Comparison of ENCODE assay signal across 29 cellular contexts in genomic region chr17:57963149-57963511, GRCh38.
"Had no signal": no experiment of that assay in that cellular context is flagged by ENCODE, and none has a peak within 500 bp of the region (broad histone marks: within the 10 kb centered on the region; RNA-seq: fewer than 3 reads in every experiment).

No MANE protein-coding gene starts in this region.

- DNase-seq: activated CD4-positive, alpha-beta memory T cell treated with anti-CD3 and anti-CD28 coated beads, Interleukin-2, amount 10 ng/mL, durations not matched to agents 7 days and 5 days; activated CD4-positive, alpha-beta T cell treated with anti-CD3 and anti-CD28 coated beads for 1 hour; activated CD4-positive, alpha-beta T cell treated with anti-CD3 and anti-CD28 coated beads for 4 hours; activated CD4-positive, alpha-beta T cell treated with anti-CD3 and anti-CD28 coated beads, Interleukin-2, amount 10 ng/mL, durations not matched to agents 7 days and 5 days; activated CD4-positive, alpha-beta T cell treated with anti-CD3 and anti-CD28 coated beads, Interleukin-2, amount 50 U/mL, for 4 hours; activated gamma-delta T cell; activated naive CD4-positive, alpha-beta T cell; activated naive CD4-positive, alpha-beta T cell treated with anti-CD3 and anti-CD28 coated beads, Interleukin-2, amount 10 ng/mL, durations not matched to agents 7 days and 5 days; activated naive CD8-positive, alpha-beta T cell treated with anti-CD3 and anti-CD28 coated beads, Interleukin-2, amount 10 ng/mL, durations not matched to agents 7 days and 5 days; activated T-cell treated with anti-CD3 and anti-CD28 coated beads for 4 hours; activated T-cell treated with anti-CD3 and anti-CD28 coated beads, Interleukin-2, amount 50 U/mL, for 24 hours; activated T-cell treated with anti-CD3 and anti-CD28 coated beads, Interleukin-2, amount 50 U/mL, for 72 hours; central memory CD4-positive, alpha-beta T cell; cerebellar nuclear complex; colonic mucosa; effector memory CD4-positive, alpha-beta T cell; erythroblast; foreskin keratinocyte; gastrocnemius medialis; glutamatergic neuron; T-helper 2 cell had no signal

- H3K4me3 ChIP-seq: ascending aorta, breast epithelium, cardiac muscle cell, colonic mucosa, esophagus muscularis mucosa, gastrocnemius medialis, heart left ventricle had no signal

- H3K36me3 ChIP-seq: ascending aorta, breast epithelium, cardiac muscle cell, colonic mucosa, esophagus muscularis mucosa, gastrocnemius medialis, heart left ventricle had no signal

- H3K4me1 ChIP-seq: ascending aorta, breast epithelium, colonic mucosa, esophagus muscularis mucosa, foreskin keratinocyte had no signal

- H3K27ac ChIP-seq: ascending aorta, breast epithelium, cardiac muscle cell, colonic mucosa, esophagus muscularis mucosa, foreskin keratinocyte, gastrocnemius medialis, heart left ventricle, VCaP had no signal

- ATAC-seq: activated naive CD4-positive, alpha-beta T cell treated with anti-CD3 and anti-CD28 coated beads, Interleukin-2, amount 50 U/mL, for 72 hours; activated T-cell treated with anti-CD3 and anti-CD28 coated beads, Interleukin-2, amount 50 U/mL, for 72 hours; foreskin keratinocyte; gastrocnemius medialis; heart left ventricle; WTC11 had no signal

- H3K27me3 ChIP-seq: ascending aorta, breast epithelium, cardiac muscle cell, colonic mucosa, esophagus muscularis mucosa, gastrocnemius medialis, heart left ventricle had no signal

- H3K9me3 ChIP-seq: ascending aorta, breast epithelium, colonic mucosa, esophagus muscularis mucosa, gastrocnemius medialis, heart left ventricle had no signal
